In genomic region chr13:88948501-88948900, GRCh38 we compare ENCODE assay signal across 24 cellular contexts.
DNase-seq lines count a peak whose midpoint lies in the region; ATAC-seq and TF ChIP-seq lines count a peak whose summit lies in the region.
"Had no signal": no experiment of that assay in that cellular context is flagged by ENCODE, and none has a peak within 500 bp of the region (broad histone marks: within the 10 kb centered on the region; RNA-seq: fewer than 3 reads in every experiment).

No MANE protein-coding gene starts in this region.

- ATAC-seq in GM21526 (IDR thresholded peaks at IDR 0.05; ENCODE audit: low FRiP score, unreplicated experiment) (no peak), HG02678 (IDR thresholded peaks at IDR 0.05; ENCODE audit: unreplicated experiment) (no peak), HG02970 (IDR thresholded peaks at IDR 0.05; ENCODE audit: low FRiP score, unreplicated experiment) (no peak), HG03439 (IDR thresholded peaks at IDR 0.05; ENCODE audit: unreplicated experiment) (no peak)

- intact Hi-C loops in prostate gland (cut with DNase I) = no loop called here

- TF ChIP-seq CTCF in 22Rv1 (IDR thresholded peaks at IDR 0.05) (no peak), LNCaP clone FGC (IDR thresholded peaks at IDR 0.05; ENCODE audit: control insufficient read depth, extremely low read depth, insufficient read depth) (no peak), VCaP (conservative IDR thresholded peaks at IDR 0.05) (no peak), prostate gland (IDR thresholded peaks at IDR 0.05) (no peak)

- no peak for TF ChIP-seq POLR2A in prostate gland (IDR thresholded peaks at IDR 0.05)

- DNase-seq in LNCaP clone FGC (ENCODE audit: low read depth) = peak; percentile 92
- DNase-seq in prostate gland (ENCODE audit: low spot score) = peak; percentile 71
- DNase-seq: 8988T; ACHN; BE2C; C1 segment of cervical spinal cord; CD4-positive, alpha-beta memory T cell; CD4-positive, CD25-positive, alpha-beta regulatory T cell; CD8-positive, alpha-beta memory T cell; COR-L47; DMS 273 treated with DMSO at 0.1 percent for 48 hours; DMS153; DMS53; DMS79; DND-41; EL; GDM1 had no signal

- no peaks in the 10 kb centered on the region for H3K27me3 ChIP-seq in prostate gland (replicated peaks; ENCODE audit: insufficient read depth)
- H3K27me3 ChIP-seq: BE2C, BLaER1 had no signal

- WGBS in prostate gland = 17% methylated on average over 3 of the region's 3 CpGs

- H3K27ac ChIP-seq in 22Rv1 (peak overlapping the region; percentile 70), VCaP (peak overlapping the region; percentile 48), prostate gland (peak overlapping the region; percentile 2 to 47)
- H3K27ac ChIP-seq: BLaER1 had no signal

- peaks cover under 1% of the 10 kb centered on the region for H3K4me1 ChIP-seq in prostate gland (replicated peaks)
- H3K4me1 ChIP-seq: BE2C, BLaER1 had no signal

- no peak overlapping the region for H3K4me3 ChIP-seq in LNCaP clone FGC (ENCODE audit: low read depth, low read length)
- no peak overlapping the region for H3K4me3 ChIP-seq in prostate gland
- H3K4me3 ChIP-seq: BLaER1 had no signal

- no peaks in the 10 kb centered on the region for H3K36me3 ChIP-seq in prostate gland
- H3K36me3 ChIP-seq: BE2C, BLaER1 had no signal

- H3K9me3 ChIP-seq in prostate gland = no peaks in the 10 kb centered on the region
- H3K9me3 ChIP-seq: BE2C, BLaER1 had no signal
